1 cellular context compared by ENCODE assay signal in the genomic region with DNA sequence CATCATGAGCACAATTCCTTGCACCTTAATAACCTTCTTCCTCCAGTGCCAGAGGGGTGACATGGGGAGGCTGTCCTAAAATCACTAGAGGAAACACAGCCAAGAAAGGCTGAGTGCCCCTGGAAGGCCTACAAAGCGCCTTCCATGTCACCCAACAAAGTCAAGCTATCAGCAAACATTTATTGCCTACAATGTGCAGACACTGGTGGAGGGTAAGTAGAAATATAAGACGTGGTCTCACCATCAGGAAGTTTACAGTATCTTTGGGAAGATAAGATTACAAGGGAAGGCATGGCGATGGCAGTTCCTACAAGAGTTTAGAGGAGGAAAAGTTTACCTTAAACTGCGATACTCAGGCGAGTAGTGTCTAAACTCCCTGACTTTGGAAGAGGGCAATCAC.
TF ChIP-seq lines count a peak whose summit lies in the region.

No MANE protein-coding gene starts in this region.

TF ChIP-seq in IMR-90, 13 proteins besides CTCF, POLR2A, EP300 and RAD21:
- no peak for TF ChIP-seq MAZ (IDR thresholded peaks at IDR 0.05; ENCODE audit: borderline replicate concordance, low read depth, low read length)
- TF ChIP-seq MAFK (IDR thresholded peaks at IDR 0.05; ENCODE audit: low read depth, low read length) = no peak
